Comparison of ENCODE assay signal across 24 cellular contexts in genomic region chr18:10365021-10365420, GRCh38.
"Had no signal": no experiment of that assay in that cellular context is flagged by ENCODE, and none has a peak within 500 bp of the region (broad histone marks: within the 10 kb centered on the region; RNA-seq: fewer than 3 reads in every experiment).

No MANE protein-coding gene starts in this region.

- H3K27me3 Mint-ChIP-seq: type B pancreatic cell had no signal

- H3K9me3 ChIP-seq: prostate gland, right atrium auricular region, testis had no signal

- H3K27ac Mint-ChIP-seq: natural killer cell; stimulated activated effector memory CD8-positive, alpha-beta T cell treated with anti-CD3 and anti-CD28 coated beads, Interleukin-12 subunit alpha, Interleukin-12 subunit beta, amount 100 ng/mL, for 72 hours; type B pancreatic cell had no signal

- H3K36me3 ChIP-seq: gastroesophageal sphincter, heart left ventricle, left lung, neutrophil, prostate gland, right atrium auricular region, sigmoid colon, tibial artery had no signal

- H3K27me3 ChIP-seq: dorsolateral prefrontal cortex, gastroesophageal sphincter, heart left ventricle, hepatocyte, left lung, neutrophil, right atrium auricular region, sigmoid colon, testis, tibial artery had no signal

- H3K9ac ChIP-seq: parathyroid adenoma had no signal

- H3K27ac ChIP-seq: dorsolateral prefrontal cortex, epithelial cell of prostate, foreskin keratinocyte, gastroesophageal sphincter, heart left ventricle, hepatocyte, left lung, neutrophil, parathyroid adenoma, prostate gland, right atrium auricular region, sigmoid colon, testis, tibial artery had no signal

- H3K36me3 Mint-ChIP-seq: natural killer cell; stimulated activated effector memory CD8-positive, alpha-beta T cell treated with anti-CD3 and anti-CD28 coated beads, Interleukin-12 subunit alpha, Interleukin-12 subunit beta, amount 100 ng/mL, for 72 hours; type B pancreatic cell had no signal

- H3K4me1 Mint-ChIP-seq: natural killer cell; stimulated activated effector memory CD8-positive, alpha-beta T cell treated with anti-CD3 and anti-CD28 coated beads, Interleukin-12 subunit alpha, Interleukin-12 subunit beta, amount 100 ng/mL, for 72 hours had no signal

- DNase-seq: dorsolateral prefrontal cortex; effector CD4-positive, alpha-beta T cell; foreskin keratinocyte; heart left ventricle; left cardiac atrium; left lung; mesenchymal stem cell; natural killer cell; sigmoid colon; stimulated activated CD4-positive, alpha-beta T cell treated with anti-CD3 and anti-CD28 coated beads, Interleukin-2, amount 100 ng/mL, for 24 hours; stimulated activated CD4-positive, alpha-beta T cell treated with anti-CD3 and anti-CD28 coated beads, Interleukin-4, amount 100 ng/mL, for 24 hours; stimulated activated naive CD8-positive, alpha-beta T cell treated with anti-CD3 and anti-CD28 coated beads, Interleukin-15, Interleukin-2, amounts not matched to agents 100 U/mL and 50 U/mL, for 24 hours; substantia nigra; testis; tibial artery had no signal

- H3K4me3 ChIP-seq: dorsolateral prefrontal cortex, gastroesophageal sphincter, heart left ventricle, hepatocyte, left lung, prostate gland, right atrium auricular region, sigmoid colon, testis, tibial artery had no signal

- H3K4me3 Mint-ChIP-seq: natural killer cell; stimulated activated effector memory CD8-positive, alpha-beta T cell treated with anti-CD3 and anti-CD28 coated beads, Interleukin-12 subunit alpha, Interleukin-12 subunit beta, amount 100 ng/mL, for 72 hours; type B pancreatic cell had no signal

- H3K9me3 Mint-ChIP-seq: stimulated activated effector memory CD8-positive, alpha-beta T cell treated with anti-CD3 and anti-CD28 coated beads, Interleukin-12 subunit alpha, Interleukin-12 subunit beta, amount 100 ng/mL, for 72 hours; type B pancreatic cell had no signal

- H3K4me1 ChIP-seq: foreskin keratinocyte, gastroesophageal sphincter, left lung, parathyroid adenoma, prostate gland, right atrium auricular region, sigmoid colon, testis, tibial artery had no signal
